1 cellular context compared by ENCODE assay signal in genomic region chr2:54595999-54596903, GRCh38.
TF ChIP-seq lines count a peak whose summit lies in the region.

No MANE protein-coding gene starts in this region.

TF ChIP-seq in HEK293, 187 proteins besides CTCF, POLR2A, EP300 and RAD21 (continued from another document):
- TF ChIP-seq ATF2 (tag by site-specific recombination; IDR thresholded peaks at IDR 0.05; ENCODE audit: low read depth) (peak; percentile 77), ZEB2 (tag by site-specific recombination; IDR thresholded peaks at IDR 0.05) (no peak), AEBP2 (tag by site-specific recombination; IDR thresholded peaks at IDR 0.05; ENCODE audit: borderline replicate concordance) (no peak), KLF17 (tag by site-specific recombination; IDR thresholded peaks at IDR 0.05) (peak; percentile 45; the same call in 1 of the 2 replicates), ZNF555 (tag by site-specific recombination; conservative IDR thresholded peaks at IDR 0.05) (no peak), ZNF394 (tag by site-specific recombination; IDR thresholded peaks at IDR 0.05; ENCODE audit: borderline replicate concordance) (no peak), ZFP37 (tag by site-specific recombination; IDR thresholded peaks at IDR 0.05) (no peak), PATZ1 (tag by site-specific recombination; IDR thresholded peaks at IDR 0.05) (peak; percentile 56), ZNF692 (tag by site-specific recombination; IDR thresholded peaks at IDR 0.05) (no peak), ZNF391 (tag by site-specific recombination; IDR thresholded peaks at IDR 0.05; ENCODE audit: borderline replicate concordance, low read depth) (no peak), WT1 (tag by site-specific recombination; IDR thresholded peaks at IDR 0.05) (0 out of 2 replicates have a peak, but pooled peaks have one; percentile 25), ZNF175 (tag by site-specific recombination; IDR thresholded peaks at IDR 0.05) (no peak), ZNF140 (tag by site-specific recombination; IDR thresholded peaks at IDR 0.05) (no peak), ZNF600 (tag by site-specific recombination; IDR thresholded peaks at IDR 0.05) (peak; percentile 76), ZBTB6 (tag by site-specific recombination; IDR thresholded peaks at IDR 0.05) (no peak), ZNF10 (tag by site-specific recombination; IDR thresholded peaks at IDR 0.05) (no peak), ZNF366 (tag by site-specific recombination; conservative IDR thresholded peaks at IDR 0.05) (0 out of 2 replicates have a peak, but pooled peaks have one; percentile 11), ZNF37A (tag by site-specific recombination; IDR thresholded peaks at IDR 0.05) (no peak), ZNF426 (tag by site-specific recombination; IDR thresholded peaks at IDR 0.05) (no peak), ZNF362 (tag by site-specific recombination; IDR thresholded peaks at IDR 0.05) (no peak), ZNF341 (tag by site-specific recombination; IDR thresholded peaks at IDR 0.05; ENCODE audit: low read depth) (no peak), ZNF585B (tag by site-specific recombination; IDR thresholded peaks at IDR 0.05) (no peak), ZNF169 (tag by site-specific recombination; IDR thresholded peaks at IDR 0.05) (no peak), ZNF202 (tag by site-specific recombination; IDR thresholded peaks at IDR 0.05; ENCODE audit: borderline replicate concordance) (no peak)
